In the genomic region with DNA sequence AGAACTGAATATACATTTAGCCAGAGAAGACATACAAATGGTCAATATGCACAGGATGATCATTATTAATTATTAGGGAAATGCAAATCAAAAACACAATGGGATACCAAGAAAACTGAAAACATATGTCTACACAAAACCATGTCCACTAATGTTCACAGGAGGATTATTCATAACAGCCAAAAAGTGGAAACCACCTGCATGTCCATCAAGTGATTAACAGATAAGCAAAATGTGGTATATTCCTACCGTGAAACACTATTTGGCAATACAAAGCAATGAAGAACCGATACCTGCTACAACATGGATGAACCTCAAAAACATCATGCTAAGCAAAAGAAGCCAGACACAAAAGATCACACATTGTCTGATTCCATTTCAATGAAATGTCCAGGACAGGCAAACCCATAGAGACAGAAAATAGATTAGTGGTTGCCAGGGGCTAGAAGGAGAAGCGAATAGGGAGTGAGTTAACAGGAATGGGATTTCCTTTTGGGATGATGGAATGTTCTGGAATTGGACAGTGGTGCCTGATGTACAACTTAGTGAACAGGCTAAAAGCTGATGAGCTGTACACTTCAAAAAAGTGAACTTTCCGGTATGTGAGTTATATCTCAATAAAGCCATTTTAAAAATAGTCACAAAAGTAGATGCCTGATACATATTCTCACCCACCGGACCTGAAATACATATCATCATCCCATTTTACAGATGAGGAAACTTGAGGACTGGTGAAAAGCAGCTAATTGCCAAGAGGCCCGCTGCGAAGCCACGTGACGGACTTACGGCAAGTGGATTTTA, we compare ENCODE assay signal across 1 cellular context.
A peak's percentile ranks its signal among the peaks of the same experiment; 100 is the strongest.
TF ChIP-seq lines count a peak whose summit lies in the region.

No MANE protein-coding gene starts in this region.

TF ChIP-seq in GM12878, 131 proteins besides CTCF, POLR2A, EP300 and RAD21 (continues in another document):
- TF ChIP-seq POLR2AphosphoS5 (IDR thresholded peaks at IDR 0.05; ENCODE audit: low read length) (no peak), SREBF1 (IDR thresholded peaks at IDR 0.05; ENCODE audit: low read length) (no peak), NFYA (IDR thresholded peaks at IDR 0.05; ENCODE audit: borderline replicate concordance, low read depth, low read length) (no peak), ZZZ3 (IDR thresholded peaks at IDR 0.05; ENCODE audit: control insufficient read depth, insufficient read length, low read depth) (no peak), POLR2AphosphoS2 (IDR thresholded peaks at IDR 0.05; ENCODE audit: low read depth, low read length) (no peak), MXI1 (IDR thresholded peaks at IDR 0.05; ENCODE audit: low read depth, low read length) (no peak), MYB (IDR thresholded peaks at IDR 0.05; ENCODE audit: borderline replicate concordance, low read depth, low read length) (no peak), BCL3 (IDR thresholded peaks at IDR 0.05; ENCODE audit: borderline replicate concordance, insufficient read depth, low read depth, low read length, poor library complexity, severe bottlenecking) (no peak), JUNB (IDR thresholded peaks at IDR 0.05) (peak; percentile 61), ZNF24 (IDR thresholded peaks at IDR 0.05) (no peak), ELK1 (IDR thresholded peaks at IDR 0.05; ENCODE audit: low read depth, low read length) (no peak), SMAD1 (IDR thresholded peaks at IDR 0.05; ENCODE audit: low read depth, partially characterized antibody) (no peak), GABPA (IDR thresholded peaks at IDR 0.05; ENCODE audit: low read depth) (no peak), LARP7 (IDR thresholded peaks at IDR 0.05) (no peak), RB1 (IDR thresholded peaks at IDR 0.05; ENCODE audit: borderline replicate concordance) (no peak), BCLAF1 (IDR thresholded peaks at IDR 0.05) (no peak), NR2C2 (IDR thresholded peaks at IDR 0.05; ENCODE audit: borderline replicate concordance, control insufficient read depth, insufficient read length, low read depth) (no peak), TCF3 (IDR thresholded peaks at IDR 0.05; ENCODE audit: borderline replicate concordance, insufficient read depth, low read depth, low read length) (no peak), E2F4 (IDR thresholded peaks at IDR 0.05; ENCODE audit: low read depth, low read length) (no peak), KDM1A (IDR thresholded peaks at IDR 0.05; ENCODE audit: borderline replicate concordance) (no peak), CHD1 (IDR thresholded peaks at IDR 0.05; ENCODE audit: low read depth, low read length) (no peak), ETV6 (conservative IDR thresholded peaks at IDR 0.05 in 1 of 2, IDR thresholded peaks at IDR 0.05 in 1 of 2; ENCODE audit: borderline replicate concordance in 1 of 2, low read depth in 1 of 2) (no peak), RBBP5 (conservative IDR thresholded peaks at IDR 0.05) (no peak), RFX5 (IDR thresholded peaks at IDR 0.05; ENCODE audit: low read depth, low read length) (no peak), TCF12 (IDR thresholded peaks at IDR 0.05; ENCODE audit: low read depth, low read length) (no peak), CHD2 (IDR thresholded peaks at IDR 0.05; ENCODE audit: borderline replicate concordance, low read depth, low read length) (no peak), KLF5 (IDR thresholded peaks at IDR 0.05; ENCODE audit: partially characterized antibody) (no peak), ASH2L (IDR thresholded peaks at IDR 0.05; ENCODE audit: borderline replicate concordance, low read depth) (no peak), BACH1 (IDR thresholded peaks at IDR 0.05; ENCODE audit: borderline replicate concordance) (no peak), SUPT20H (IDR thresholded peaks at IDR 0.05; ENCODE audit: borderline replicate concordance, control insufficient read depth, low read depth, low read length) (no peak), RUNX3 (IDR thresholded peaks at IDR 0.05; ENCODE audit: low read length) (peak; percentile 48; the same call in 1 of the 2 replicates), ESRRA (IDR thresholded peaks at IDR 0.05; ENCODE audit: low read length) (no peak), NFXL1 (IDR thresholded peaks at IDR 0.05; ENCODE audit: borderline replicate concordance) (no peak), CREB1 (IDR thresholded peaks at IDR 0.05; ENCODE audit: low read depth) (no peak), GATAD2B (conservative IDR thresholded peaks at IDR 0.05; ENCODE audit: low read depth) (no peak), RCOR1 (conservative IDR thresholded peaks at IDR 0.05; ENCODE audit: low read depth, low read length) (no peak), CEBPB (IDR thresholded peaks at IDR 0.05; ENCODE audit: borderline replicate concordance in 1 of 2, low read depth in 2 of 2, low read length in 2 of 2) (no peak), SMARCA5 (IDR thresholded peaks at IDR 0.05) (no peak), PML (IDR thresholded peaks at IDR 0.05; ENCODE audit: low read length) (no peak), CBFB (IDR thresholded peaks at IDR 0.05; ENCODE audit: low read depth) (no peak)
- TF ChIP-seq, protein P1, sequence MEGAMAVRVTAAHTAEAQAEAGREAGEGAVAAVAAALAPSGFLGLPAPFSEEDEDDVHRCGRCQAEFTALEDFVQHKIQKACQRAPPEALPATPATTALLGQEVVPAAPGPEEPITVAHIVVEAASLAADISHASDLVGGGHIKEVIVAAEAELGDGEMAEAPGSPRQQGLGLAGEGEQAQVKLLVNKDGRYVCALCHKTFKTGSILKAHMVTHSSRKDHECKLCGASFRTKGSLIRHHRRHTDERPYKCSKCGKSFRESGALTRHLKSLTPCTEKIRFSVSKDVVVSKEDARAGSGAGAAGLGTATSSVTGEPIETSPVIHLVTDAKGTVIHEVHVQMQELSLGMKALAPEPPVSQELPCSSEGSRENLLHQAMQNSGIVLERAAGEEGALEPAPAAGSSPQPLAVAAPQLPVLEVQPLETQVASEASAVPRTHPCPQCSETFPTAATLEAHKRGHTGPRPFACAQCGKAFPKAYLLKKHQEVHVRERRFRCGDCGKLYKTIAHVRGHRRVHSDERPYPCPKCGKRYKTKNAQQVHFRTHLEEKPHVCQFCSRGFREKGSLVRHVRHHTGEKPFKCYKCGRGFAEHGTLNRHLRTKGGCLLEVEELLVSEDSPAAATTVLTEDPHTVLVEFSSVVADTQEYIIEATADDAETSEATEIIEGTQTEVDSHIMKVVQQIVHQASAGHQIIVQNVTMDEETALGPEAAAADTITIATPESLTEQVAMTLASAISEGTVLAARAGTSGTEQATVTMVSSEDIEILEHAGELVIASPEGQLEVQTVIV (IDR thresholded peaks at IDR 0.05; ENCODE audit: borderline replicate concordance, partially characterized antibody), result no peak
- TF ChIP-seq, protein P2, sequence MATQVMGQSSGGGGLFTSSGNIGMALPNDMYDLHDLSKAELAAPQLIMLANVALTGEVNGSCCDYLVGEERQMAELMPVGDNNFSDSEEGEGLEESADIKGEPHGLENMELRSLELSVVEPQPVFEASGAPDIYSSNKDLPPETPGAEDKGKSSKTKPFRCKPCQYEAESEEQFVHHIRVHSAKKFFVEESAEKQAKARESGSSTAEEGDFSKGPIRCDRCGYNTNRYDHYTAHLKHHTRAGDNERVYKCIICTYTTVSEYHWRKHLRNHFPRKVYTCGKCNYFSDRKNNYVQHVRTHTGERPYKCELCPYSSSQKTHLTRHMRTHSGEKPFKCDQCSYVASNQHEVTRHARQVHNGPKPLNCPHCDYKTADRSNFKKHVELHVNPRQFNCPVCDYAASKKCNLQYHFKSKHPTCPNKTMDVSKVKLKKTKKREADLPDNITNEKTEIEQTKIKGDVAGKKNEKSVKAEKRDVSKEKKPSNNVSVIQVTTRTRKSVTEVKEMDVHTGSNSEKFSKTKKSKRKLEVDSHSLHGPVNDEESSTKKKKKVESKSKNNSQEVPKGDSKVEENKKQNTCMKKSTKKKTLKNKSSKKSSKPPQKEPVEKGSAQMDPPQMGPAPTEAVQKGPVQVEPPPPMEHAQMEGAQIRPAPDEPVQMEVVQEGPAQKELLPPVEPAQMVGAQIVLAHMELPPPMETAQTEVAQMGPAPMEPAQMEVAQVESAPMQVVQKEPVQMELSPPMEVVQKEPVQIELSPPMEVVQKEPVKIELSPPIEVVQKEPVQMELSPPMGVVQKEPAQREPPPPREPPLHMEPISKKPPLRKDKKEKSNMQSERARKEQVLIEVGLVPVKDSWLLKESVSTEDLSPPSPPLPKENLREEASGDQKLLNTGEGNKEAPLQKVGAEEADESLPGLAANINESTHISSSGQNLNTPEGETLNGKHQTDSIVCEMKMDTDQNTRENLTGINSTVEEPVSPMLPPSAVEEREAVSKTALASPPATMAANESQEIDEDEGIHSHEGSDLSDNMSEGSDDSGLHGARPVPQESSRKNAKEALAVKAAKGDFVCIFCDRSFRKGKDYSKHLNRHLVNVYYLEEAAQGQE (IDR thresholded peaks at IDR 0.05; ENCODE audit: low read depth, low read length), result no peak
- TF ChIP-seq, protein P3, sequence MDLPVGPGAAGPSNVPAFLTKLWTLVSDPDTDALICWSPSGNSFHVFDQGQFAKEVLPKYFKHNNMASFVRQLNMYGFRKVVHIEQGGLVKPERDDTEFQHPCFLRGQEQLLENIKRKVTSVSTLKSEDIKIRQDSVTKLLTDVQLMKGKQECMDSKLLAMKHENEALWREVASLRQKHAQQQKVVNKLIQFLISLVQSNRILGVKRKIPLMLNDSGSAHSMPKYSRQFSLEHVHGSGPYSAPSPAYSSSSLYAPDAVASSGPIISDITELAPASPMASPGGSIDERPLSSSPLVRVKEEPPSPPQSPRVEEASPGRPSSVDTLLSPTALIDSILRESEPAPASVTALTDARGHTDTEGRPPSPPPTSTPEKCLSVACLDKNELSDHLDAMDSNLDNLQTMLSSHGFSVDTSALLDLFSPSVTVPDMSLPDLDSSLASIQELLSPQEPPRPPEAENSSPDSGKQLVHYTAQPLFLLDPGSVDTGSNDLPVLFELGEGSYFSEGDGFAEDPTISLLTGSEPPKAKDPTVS (IDR thresholded peaks at IDR 0.05; ENCODE audit: low read depth, low read length), result no peak
- TF ChIP-seq, protein P4, sequence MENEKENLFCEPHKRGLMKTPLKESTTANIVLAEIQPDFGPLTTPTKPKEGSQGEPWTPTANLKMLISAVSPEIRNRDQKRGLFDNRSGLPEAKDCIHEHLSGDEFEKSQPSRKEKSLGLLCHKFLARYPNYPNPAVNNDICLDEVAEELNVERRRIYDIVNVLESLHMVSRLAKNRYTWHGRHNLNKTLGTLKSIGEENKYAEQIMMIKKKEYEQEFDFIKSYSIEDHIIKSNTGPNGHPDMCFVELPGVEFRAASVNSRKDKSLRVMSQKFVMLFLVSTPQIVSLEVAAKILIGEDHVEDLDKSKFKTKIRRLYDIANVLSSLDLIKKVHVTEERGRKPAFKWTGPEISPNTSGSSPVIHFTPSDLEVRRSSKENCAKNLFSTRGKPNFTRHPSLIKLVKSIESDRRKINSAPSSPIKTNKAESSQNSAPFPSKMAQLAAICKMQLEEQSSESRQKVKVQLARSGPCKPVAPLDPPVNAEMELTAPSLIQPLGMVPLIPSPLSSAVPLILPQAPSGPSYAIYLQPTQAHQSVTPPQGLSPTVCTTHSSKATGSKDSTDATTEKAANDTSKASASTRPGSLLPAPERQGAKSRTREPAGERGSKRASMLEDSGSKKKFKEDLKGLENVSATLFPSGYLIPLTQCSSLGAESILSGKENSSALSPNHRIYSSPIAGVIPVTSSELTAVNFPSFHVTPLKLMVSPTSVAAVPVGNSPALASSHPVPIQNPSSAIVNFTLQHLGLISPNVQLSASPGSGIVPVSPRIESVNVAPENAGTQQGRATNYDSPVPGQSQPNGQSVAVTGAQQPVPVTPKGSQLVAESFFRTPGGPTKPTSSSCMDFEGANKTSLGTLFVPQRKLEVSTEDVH (IDR thresholded peaks at IDR 0.05; ENCODE audit: low read depth, partially characterized antibody), result no peak
